ENCODE assay signal across 6 cellular contexts in genomic region chr1:43979261-43979527, GRCh38. TPM values are rescaled to one million over a fixed set of nuclear protein-coding genes. Genes with fewer than 3 reads are reported as not detected.
DNase-seq lines count a peak whose midpoint lies in the region; ATAC-seq and TF ChIP-seq lines count a peak whose summit lies in the region.

No MANE protein-coding gene starts in this region.

- no peaks in the 10 kb centered on the region for H3K9me2 ChIP-seq in GM23248 (ENCODE audit: insufficient read depth)

- in situ Hi-C loops in GM23248 (cut with MboI): no loop called here

- H3K9me3 Mint-ChIP-seq in central memory CD8-positive, alpha-beta T cell: no peaks in the 10 kb centered on the region

- WGBS in GM23248 (ENCODE audit: low coverage in 1 of 2, low lambda C conversion rate in 2 of 2, missing lambda C conversion rate in 2 of 2), 2 experiments: 0 to 5% methylated on average over 1 to 3 of the region's 45 CpGs
- 0 to 2% (median 1%) methylated on average over 11 to 45 of the region's 45 CpGs for WGBS in psoas muscle, 3 donors

- no peak for TF ChIP-seq CTCF in psoas muscle (IDR thresholded peaks at IDR 0.05)

- peaks cover 81% of the 10 kb centered on the region for H3K79me2 ChIP-seq in GM23248 (ENCODE audit: insufficient read depth)

- H3K27ac ChIP-seq in GM23248 (peak overlapping the region; percentile 80), psoas muscle (peak overlapping the region; percentile 74)

- peak overlapping the region; percentile 90 for H3K9ac ChIP-seq in GM23248

- peak overlapping the region; percentile 81 for H3K4me3 Mint-ChIP-seq in central memory CD8-positive, alpha-beta T cell

- H3K27me3 ChIP-seq in GM23248 (replicated peaks; ENCODE audit: insufficient read depth): no peaks in the 10 kb centered on the region
- no peaks in the 10 kb centered on the region for H3K27me3 ChIP-seq in psoas muscle (ENCODE audit: insufficient read depth in 3 of 3, low read length in 2 of 3)

- peaks cover 10% of the 10 kb centered on the region; the same call in 1 of the 2 replicates for H3K36me3 ChIP-seq in GM23248 (ENCODE audit: low read depth)
- H3K36me3 ChIP-seq in psoas muscle (ENCODE audit: insufficient read depth in 1 of 2, low read depth in 1 of 2): peaks cover 0 to 35% of the 10 kb centered on the region in 2 donors

- H3F3A ChIP-seq in GM23248 (ENCODE audit: insufficient read depth): peaks cover 8% of the 10 kb centered on the region; the same call in 1 of the 2 replicates

- H3K36me3 Mint-ChIP-seq in central memory CD8-positive, alpha-beta T cell (ENCODE audit: insufficient read depth): peaks cover 10% of the 10 kb centered on the region

- no peak overlapping the region; the same call in 1 of the 2 replicates for H2AFZ ChIP-seq in GM23248

- peak overlapping the region; percentile 79 for H3K4me3 ChIP-seq in GM23248
- peak overlapping the region; percentile 94 for H3K4me3 ChIP-seq in psoas muscle

- intact Hi-C loops in psoas muscle (cut with DNase I): no loop called here

- H3K27me3 Mint-ChIP-seq in central memory CD8-positive, alpha-beta T cell: no peaks in the 10 kb centered on the region

- H3K4me2 ChIP-seq in GM23248 (ENCODE audit: unreplicated experiment): peak overlapping the region; percentile 94

- no peak for ATAC-seq in central memory CD8-positive, alpha-beta T cell (replicated peaks; ENCODE audit: extremely low read depth, poor library complexity, severe bottlenecking)
- ATAC-seq in psoas muscle: no peak

- H3K9me3 ChIP-seq in GM23248 (ENCODE audit: low read depth): no peaks in the 10 kb centered on the region
- no peaks in the 10 kb centered on the region for H3K9me3 ChIP-seq in psoas muscle

- H4K20me1 ChIP-seq in GM23248 (ENCODE audit: insufficient read depth): no peaks in the 10 kb centered on the region

- no peak overlapping the region for H3K27ac Mint-ChIP-seq in central memory CD8-positive, alpha-beta T cell (ENCODE audit: low read depth)

- peaks cover 28% of the 10 kb centered on the region for H3K4me1 ChIP-seq in GM23248 (ENCODE audit: insufficient read depth)
- peaks cover 30% of the 10 kb centered on the region for H3K4me1 ChIP-seq in psoas muscle

- no peak for DNase-seq in GM23248
- no peak for DNase-seq in central memory CD8-positive, alpha-beta T cell (ENCODE audit: low spot score in 2 of 2)
- no peak for DNase-seq in psoas muscle
- DNase-seq in SIG-M5 treated with dmso at 0.1 percent for 504 hours (lab: John Stamatoyannopoulos, UW; ENCODE audit: unreplicated experiment): no peak
- DNase-seq in SK-N-DZ (ENCODE audit: low spot score): no peak
- no peak for DNase-seq in dermis blood vessel endothelial cell

- peaks cover 29% of the 10 kb centered on the region for H3K4me1 Mint-ChIP-seq in central memory CD8-positive, alpha-beta T cell

RNA-seq across cellular contexts. Expression of gene B4GALT2, which starts 0.2 kb away (rescaled TPM):
- total RNA-seq in GM23248 (2014; rRNA removed; shearing (Covaris generic)): 123 and 221 TPM in 2 replicates
- polyA plus RNA-seq in GM23248 (2016; fragmentation: Nextera tagmentation; extraction: Ambion mirVana) (27.3 and 28.9 TPM in 2 replicates), psoas muscle (10 to 100 TPM; 57.1 to 81.0 (median 60.2) TPM)
- total RNA-seq in psoas muscle (10 to 100 TPM; 33.5 to 54.9 (median 50.7) TPM), dermis blood vessel endothelial cell (50.2 and 64.4 TPM in 2 replicates)
- polyA plus RNA-seq in SK-N-DZ (2014; cell fraction: cytosol; rRNA removed): 87.4 and 102 TPM in 2 replicates
- polyA plus RNA-seq in SK-N-DZ (2014; cell fraction: nucleus; rRNA removed): 61.8 and 91.4 TPM in 2 replicates

RNA-seq across cellular contexts. Expression of gene ATP6V0B, which starts 4.4 kb away (rescaled TPM):
- 122 and 140 TPM in 2 replicates for total RNA-seq in GM23248 (2014; rRNA removed; shearing (Covaris generic))
- 174 and 177 TPM in 2 replicates for polyA plus RNA-seq in GM23248 (2016; fragmentation: Nextera tagmentation; extraction: Ambion mirVana)
- 100 to 1,000 TPM in 3 of 4 donors, 10 to 100 TPM in 1; 87.9 to 133 (median 106) TPM for total RNA-seq in psoas muscle
- polyA plus RNA-seq in psoas muscle: 100 to 1,000 TPM; 159 to 260 (median 236) TPM
- polyA plus RNA-seq in SK-N-DZ (2014; cell fraction: cytosol; rRNA removed): 240 and 241 TPM in 2 replicates
- 211 and 230 TPM in 2 replicates for polyA plus RNA-seq in SK-N-DZ (2014; cell fraction: nucleus; rRNA removed)
- total RNA-seq in dermis blood vessel endothelial cell: 64.6 and 99.2 TPM in 2 replicates

RNA-seq across cellular contexts. Expression of gene DPH2, which starts 9.4 kb away (rescaled TPM):
- total RNA-seq in GM23248 (2014; rRNA removed; shearing (Covaris generic)): 42.9 and 51.1 TPM in 2 replicates
- polyA plus RNA-seq in GM23248 (2016; fragmentation: Nextera tagmentation; extraction: Ambion mirVana) (16.7 and 21.0 TPM in 2 replicates), psoas muscle (100 to 1,000 TPM in 1 of 3 donors, 10 to 100 TPM in 2; 53.7 to 123 (median 87.6) TPM)
- total RNA-seq in psoas muscle (10 to 100 TPM; 37.8 to 62.9 (median 44.3) TPM), dermis blood vessel endothelial cell (24.2 and 24.3 TPM in 2 replicates)
- polyA plus RNA-seq in SK-N-DZ (2014; cell fraction: cytosol; rRNA removed): 44.2 and 50.7 TPM in 2 replicates
- polyA plus RNA-seq in SK-N-DZ (2014; cell fraction: nucleus; rRNA removed): 90.6 and 137 TPM in 2 replicates

RNA-seq across cellular contexts. Expression of gene CCDC24, which starts 12.2 kb away (rescaled TPM):
- 3.1 and 4.7 TPM in 2 replicates for total RNA-seq in GM23248 (2014; rRNA removed; shearing (Covaris generic))
- 4.3 and 5.3 TPM in 2 replicates for polyA plus RNA-seq in GM23248 (2016; fragmentation: Nextera tagmentation; extraction: Ambion mirVana)
- total RNA-seq in psoas muscle: 1 to 10 TPM; 1.1 to 1.9 (median 1.6) TPM
- 1 to 10 TPM in 2 of 3 donors, under 1 TPM in 1; 0.83 to 3.9 (median 2.3) TPM for polyA plus RNA-seq in psoas muscle
- 5.1 and 7.1 TPM in 2 replicates for polyA plus RNA-seq in SK-N-DZ (2014; cell fraction: cytosol; rRNA removed)
- polyA plus RNA-seq in SK-N-DZ (2014; cell fraction: nucleus; rRNA removed): 11.6 and 14.3 TPM in 2 replicates
- total RNA-seq in dermis blood vessel endothelial cell: 1.7 and 2.2 TPM in 2 replicates

RNA-seq across cellular contexts. Expression of gene IPO13, which starts 32.4 kb away (rescaled TPM):
- 29.4 and 35.8 TPM in 2 replicates for total RNA-seq in GM23248 (2014; rRNA removed; shearing (Covaris generic))
- polyA plus RNA-seq in GM23248 (2016; fragmentation: Nextera tagmentation; extraction: Ambion mirVana) (17.1 and 21.0 TPM in 2 replicates), psoas muscle (10 to 100 TPM; 26.8 to 93.0 (median 41.5) TPM)
- total RNA-seq in psoas muscle (100 to 1,000 TPM in 3 of 4 donors, 10 to 100 TPM in 1; 92.4 to 140 (median 108) TPM), dermis blood vessel endothelial cell (14.8 and 17.3 TPM in 2 replicates)
- 14.8 and 17.5 TPM in 2 replicates for polyA plus RNA-seq in SK-N-DZ (2014; cell fraction: cytosol; rRNA removed)
- polyA plus RNA-seq in SK-N-DZ (2014; cell fraction: nucleus; rRNA removed): 23.9 and 60.9 TPM in 2 replicates
